10 cellular contexts compared by ENCODE assay signal in genomic region chr22:24806663-24807001, GRCh38. TPM values are rescaled to one million over a fixed set of nuclear protein-coding genes. Genes with fewer than 3 reads are reported as not detected.
DNase-seq lines count a peak whose midpoint lies in the region; ATAC-seq and TF ChIP-seq lines count a peak whose summit lies in the region.
"Had no signal": no experiment of that assay in that cellular context is flagged by ENCODE, and none has a peak within 500 bp of the region (broad histone marks: within the 10 kb centered on the region; RNA-seq: fewer than 3 reads in every experiment).

No MANE protein-coding gene starts in this region.

- peak overlapping the region in 5 of 9 donors; percentile 13 to 62 (median 48) for H3K27ac Mint-ChIP-seq in naive thymus-derived CD4-positive, alpha-beta T cell
- H3K27ac Mint-ChIP-seq: IgD-negative memory B cell had no signal

- H3K4me3 Mint-ChIP-seq in naive thymus-derived CD4-positive, alpha-beta T cell: peak overlapping the region; percentile 37 to 82 (median 68)

- ATAC-seq in left cardiac atrium (no peak), Right ventricle myocardium superior (ENCODE audit: poor library complexity) (no peak)
- no peak for ATAC-seq in naive thymus-derived CD4-positive, alpha-beta T cell

- intact Hi-C loops in left cardiac atrium (cut with DNase I): no loop called here
- intact Hi-C loops in Right ventricle myocardium superior (cut with DNase I): no loop called here
- intact Hi-C loops in dorsolateral prefrontal cortex (cut with DNase I): no loop called here
- intact Hi-C loops in naive thymus-derived CD4-positive, alpha-beta T cell (cut with micrococcal nuclease): loop anchor here (1.0 kb wide), 2 partner anchors 251 to 262 kb away; partner anchors contain the start of genes GUCD1 (in 1 of the 2) and SNRPD3 (in 1 of the 2)
- intact Hi-C loops in vagina (cut with DNase I): no loop called here

- H3K36me3 ChIP-seq in naive thymus-derived CD4-positive, alpha-beta T cell (ENCODE audit: control insufficient read depth in 2 of 3, insufficient read depth in 3 of 3, low read length in 3 of 3): no peaks in the 10 kb centered on the region
- H3K36me3 ChIP-seq in vagina: no peaks in the 10 kb centered on the region

- TF ChIP-seq POLR2A in vagina (IDR thresholded peaks at IDR 0.05): no peak

- H3K9me3 Mint-ChIP-seq in naive thymus-derived CD4-positive, alpha-beta T cell: peaks cover 0 to 10% (median 0%) of the 10 kb centered on the region in 11 donors

- peaks cover 0 to 12% (median 0%) of the 10 kb centered on the region in 5 donors for H3K27me3 Mint-ChIP-seq in naive thymus-derived CD4-positive, alpha-beta T cell

- H3K4me3 ChIP-seq in dorsolateral prefrontal cortex (peak overlapping the region; percentile 43 to 89 (median 77)), vagina (peak overlapping the region; percentile 63 to 65)
- peak overlapping the region; percentile 65 for H3K4me3 ChIP-seq in naive thymus-derived CD4-positive, alpha-beta T cell (ENCODE audit: low read length)

- POLR2A ChIA-PET in naive thymus-derived CD4-positive, alpha-beta T cell (lab: Charles Lee): no interaction called here

- peaks cover 0 to 3% (median 0%) of the 10 kb centered on the region in 5 donors for H3K36me3 Mint-ChIP-seq in naive thymus-derived CD4-positive, alpha-beta T cell
- H3K36me3 Mint-ChIP-seq: IgD-negative memory B cell had no signal

- no peaks in the 10 kb centered on the region for H3K4me1 ChIP-seq in naive thymus-derived CD4-positive, alpha-beta T cell (ENCODE audit: control insufficient read depth in 2 of 2, insufficient read depth in 2 of 2, low read length in 2 of 2)
- H3K4me1 ChIP-seq in vagina: peaks cover 37% of the 10 kb centered on the region

- peaks cover 5 to 24% (median 7%) of the 10 kb centered on the region in 7 donors for H3K4me1 Mint-ChIP-seq in naive thymus-derived CD4-positive, alpha-beta T cell

- TF ChIP-seq CTCF in dorsolateral prefrontal cortex (IDR thresholded peaks at IDR 0.05 in 54 of 56, conservative IDR thresholded peaks at IDR 0.05 in 2 of 56; ENCODE audit: low read depth in 1 of 56, partially characterized antibody in 56 of 56) (no peak), vagina (IDR thresholded peaks at IDR 0.05) (no peak)

- no peaks in the 10 kb centered on the region for H3K9me3 ChIP-seq in naive thymus-derived CD4-positive, alpha-beta T cell (ENCODE audit: control insufficient read depth in 2 of 3, low read length in 3 of 3)
- H3K9me3 ChIP-seq in vagina: no peaks in the 10 kb centered on the region

- H3K27me3 ChIP-seq in dorsolateral prefrontal cortex (no peaks in the 10 kb centered on the region), vagina (no peaks in the 10 kb centered on the region)
- H3K27me3 ChIP-seq in naive thymus-derived CD4-positive, alpha-beta T cell (ENCODE audit: control insufficient read depth in 2 of 2, insufficient read depth in 2 of 2, low read length in 2 of 2): no peaks in the 10 kb centered on the region

- CTCF ChIA-PET in naive thymus-derived CD4-positive, alpha-beta T cell (lab: Charles Lee): interaction anchor here (1.3 kb wide), 1 partner anchor 49 kb away, joined by 3 read pairs; no protein-coding TSS in a partner anchor

- peak overlapping the region in 58 of 59 donors; percentile 20 to 96 (median 86) for H3K27ac ChIP-seq in dorsolateral prefrontal cortex
- peak overlapping the region; percentile 57 for H3K27ac ChIP-seq in naive thymus-derived CD4-positive, alpha-beta T cell (ENCODE audit: low read depth, low read length)
- peak overlapping the region; percentile 81 for H3K27ac ChIP-seq in vagina

- DNase-seq in left cardiac atrium (peak; percentile 36), Right ventricle myocardium superior (no peak), dorsolateral prefrontal cortex (no peak), vagina (ENCODE audit: extremely low spot score in 2 of 2) (no peak), hippocampal formation (lab: John Stamatoyannopoulos, UW) (no peak), dermis blood vessel endothelial cell (no peak), epidermal melanocyte (ENCODE audit: insufficient read length, low spot score) (no peak)
- DNase-seq in naive thymus-derived CD4-positive, alpha-beta T cell: no peak

RNA-seq across cellular contexts. Expression of gene SGSM1, which starts 0.6 kb away (rescaled TPM):
- total RNA-seq in left cardiac atrium: 10 to 100 TPM; 16.1 to 24.8 TPM
- total RNA-seq in Right ventricle myocardium superior: 9.2 TPM
- total RNA-seq in dorsolateral prefrontal cortex: 10 to 100 TPM; 15.7 to 56.9 (median 39.7) TPM
- 1 to 10 TPM in 4 of 5 experiments, under 1 TPM in 1; 0.29 to 3.3 (median 2.9) TPM for total RNA-seq in naive thymus-derived CD4-positive, alpha-beta T cell
- under 1 TPM; 0.43 to 0.52 TPM for polyA plus RNA-seq in naive thymus-derived CD4-positive, alpha-beta T cell
- 2.9 TPM for total RNA-seq in vagina
- total RNA-seq in dermis blood vessel endothelial cell: 4.1 and 7.2 TPM in 2 replicates

RNA-seq across cellular contexts. Expression of gene PIWIL3, which starts 32.1 kb away (rescaled TPM):
- not detected for total RNA-seq in left cardiac atrium
- total RNA-seq in Right ventricle myocardium superior: not detected
- under 1 TPM in 5 of 120 experiments, not detected in 115; 0.22 to 0.76 (median 0.25) TPM for total RNA-seq in dorsolateral prefrontal cortex
- total RNA-seq in naive thymus-derived CD4-positive, alpha-beta T cell: not detected
- polyA plus RNA-seq in naive thymus-derived CD4-positive, alpha-beta T cell: not detected
- total RNA-seq in vagina: not detected
- 0.17 TPM in 1 of 2 replicates, not detected in the other for total RNA-seq in dermis blood vessel endothelial cell
- total RNA-seq: lung microvascular endothelial cell had no signal
- polyA plus RNA-seq: IgD-negative memory B cell had no signal

Comparison
In these comparisons a context has a peak if more than half of its experiments do, and no peak if none do; other contexts are left out.
1. intact Hi-C loops: an anchor here in naive thymus-derived CD4-positive, alpha-beta T cell (1.0 kb wide); none called in left cardiac atrium, Right ventricle myocardium superior, dorsolateral prefrontal cortex and vagina.